9 cellular contexts compared by ENCODE assay signal in the genomic region with DNA sequence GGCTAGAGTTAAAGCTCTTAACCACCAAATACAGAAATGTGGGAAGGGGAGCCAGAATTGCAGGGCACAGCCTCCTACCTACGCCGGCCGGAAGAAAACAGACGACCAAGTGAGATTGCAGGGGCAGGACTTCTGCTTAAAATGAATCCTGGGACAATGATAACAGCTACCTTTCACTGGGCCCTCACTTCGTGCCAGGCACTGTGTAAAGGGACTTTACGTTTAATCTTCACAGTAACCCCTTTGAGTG. TPM values are rescaled to one million over a fixed set of nuclear protein-coding genes. Genes with fewer than 3 reads are reported as not detected.
DNase-seq lines count a peak whose midpoint lies in the region; FAIRE-seq and TF ChIP-seq lines count a peak whose summit lies in the region.
"Had no signal": no experiment of that assay in that cellular context is flagged by ENCODE, and none has a peak within 500 bp of the region (broad histone marks: within the 10 kb centered on the region; RNA-seq: fewer than 3 reads in every experiment).

A gene (minus strand): TSS at position 212 of the 250 bp plus-strand sequence. CDS start 6,746 bp downstream, outside the sequence.

- POLR2A ChIA-PET in A673 (lab: Charles Lee; ENCODE audit: low non-redundant PET), result no interaction called here

- BruUV-seq in A673 (replicated peaks; lab: Mats Ljungman, UMichigan), result no TSS peak

- CTCF ChIA-PET in A673 (lab: Charles Lee), result no interaction called here

- TF ChIP-seq CTCF in A673 (conservative IDR thresholded peaks at IDR 0.05; ENCODE audit: low read depth, low read length), result no peak

- H3K4me3 ChIP-seq in A673 (ENCODE audit: low read depth, low read length, poor library complexity, severe bottlenecking), result peak within 1 kb of the TSS; percentile 88
- peak within 1 kb of the TSS; percentile 93 for H3K4me3 ChIP-seq in HUES6 (ENCODE audit: low read depth, low read length)
- peak within 1 kb of the TSS; percentile 72 to 97 for H3K4me3 ChIP-seq in muscle layer of colon (ENCODE audit: low read depth in 1 of 2, low read length in 2 of 2)

- H3K9ac ChIP-seq in HUES6 (ENCODE audit: low read length) (peak within 1 kb of the TSS; percentile 85), muscle layer of colon (ENCODE audit: low read length) (peak within 1 kb of the TSS; percentile 76)

- DNase-seq in A673 (ENCODE audit: low spot score), result no peak
- no peak for DNase-seq in caudate nucleus (lab: John Stamatoyannopoulos, UW)
- no peak for DNase-seq in GM19239 (ENCODE audit: insufficient read length, low spot score)
- no peak for DNase-seq in DMS79 (lab: John Stamatoyannopoulos, UW)
- DNase-seq in NCI-H1048 (lab: John Stamatoyannopoulos, UW), result no peak
- no peak for DNase-seq in NCI-H2196 treated with DMSO at 0.1 percent for 48 hours (lab: John Stamatoyannopoulos, UW; ENCODE audit: unreplicated experiment)

- H3K27me3 ChIP-seq in A673 (replicated peaks; ENCODE audit: insufficient read depth, low read depth, low read length, poor library complexity), result no peaks in the 10 kb centered on the region
- H3K27me3 ChIP-seq in HUES6 (ENCODE audit: control insufficient read depth, insufficient read depth, low read length), result no peaks in the 10 kb centered on the region
- H3K27me3 ChIP-seq in muscle layer of colon (ENCODE audit: control insufficient read depth in 1 of 2, insufficient read depth in 2 of 2, low read length in 2 of 2), result no peaks in the 10 kb centered on the region

- H3K9me3 ChIP-seq in A673 (ENCODE audit: low read depth, low read length, poor library complexity, severe bottlenecking) (no peaks in the 10 kb centered on the region), HUES6 (ENCODE audit: control insufficient read depth, insufficient read depth, low read depth, low read length) (no peaks in the 10 kb centered on the region), muscle layer of colon (ENCODE audit: low read length) (no peaks in the 10 kb centered on the region)

- H3K36me3 ChIP-seq in A673 (ENCODE audit: insufficient read depth, low read length, poor library complexity, severe bottlenecking), result no peaks in the 10 kb centered on the region
- no peaks in the 10 kb centered on the region for H3K36me3 ChIP-seq in HUES6 (ENCODE audit: control insufficient read depth, insufficient read depth, low read length)
- no peaks in the 10 kb centered on the region for H3K36me3 ChIP-seq in muscle layer of colon (ENCODE audit: insufficient read depth, low read length)

- intact Hi-C loops in A673 (cut with micrococcal nuclease; ENCODE audit: unreplicated experiment), result no loop called here

- FAIRE-seq in GM19239 (lab: Jason Lieb, UNC), result no peak
- FAIRE-seq: TTC549 had no signal

- H3K27ac ChIP-seq in A673 (ENCODE audit: low read depth, low read length, poor library complexity, severe bottlenecking), result peak within 1 kb of the TSS; percentile 92
- H3K27ac ChIP-seq in HUES6 (ENCODE audit: low read depth, low read length), result peak within 1 kb of the TSS; percentile 51; the same call in 1 of the 2 replicates
- peak within 1 kb of the TSS; percentile 93 for H3K27ac ChIP-seq in caudate nucleus (ENCODE audit: low read depth, low read length)
- H3K27ac ChIP-seq in muscle layer of colon (ENCODE audit: low read depth, low read length), result peak within 1 kb of the TSS; percentile 82

- H3K4me1 ChIP-seq in A673 (ENCODE audit: insufficient read depth, low read length, poor library complexity, severe bottlenecking) (peaks cover 46% of the 10 kb centered on the region), HUES6 (ENCODE audit: control insufficient read depth, insufficient read depth, low read length) (peaks cover 33% of the 10 kb centered on the region), muscle layer of colon (ENCODE audit: insufficient read depth, low read length) (peaks cover 35% of the 10 kb centered on the region)

RNA-seq across cellular contexts. Expression of the gene that starts here (rescaled TPM):
- not detected in 2 replicates for total RNA-seq in A673 (2021)
